8 cellular contexts compared by ENCODE assay signal in the genomic region with DNA sequence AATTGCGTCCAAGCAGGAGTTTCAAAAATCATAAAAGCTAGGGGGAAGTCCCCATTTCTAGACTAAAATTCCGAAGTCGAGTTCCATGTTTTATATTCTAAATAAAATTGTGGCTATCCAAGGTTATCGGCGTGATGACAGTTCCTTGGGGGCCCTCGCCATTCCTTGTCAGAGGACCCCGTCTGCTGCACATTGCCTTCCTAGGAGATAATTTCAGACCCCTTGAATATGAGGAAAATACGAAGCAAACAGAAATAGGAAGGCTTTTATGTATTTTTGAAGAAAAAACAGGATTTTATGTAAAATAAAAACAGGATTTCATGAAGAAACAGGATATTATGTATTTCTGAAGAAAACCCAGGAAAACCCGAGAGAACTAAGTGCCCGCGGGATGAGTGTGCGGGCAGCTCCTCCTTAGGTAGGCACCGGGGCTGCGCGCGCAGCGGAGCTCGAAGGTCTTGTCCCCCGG. TPM values are rescaled to one million over a fixed set of nuclear protein-coding genes. Genes with fewer than 3 reads are reported as not detected.
A peak's percentile ranks its signal among the peaks of the same experiment; 100 is the strongest.
DNase-seq lines count a peak whose midpoint lies in the region; ATAC-seq and TF ChIP-seq lines count a peak whose summit lies in the region.

No MANE protein-coding gene starts in this region.

- H3K27ac Mint-ChIP-seq in nephron = peak overlapping the region; percentile 97 to 100 (median 99)

- H3K27me3 Mint-ChIP-seq in nephron (ENCODE audit: low read depth) = no peaks in the 10 kb centered on the region

- H3K27ac ChIP-seq in C4-2B = peak overlapping the region; percentile 58
- H3K27ac ChIP-seq in ectodermal cell (ENCODE audit: insufficient read depth, low read depth, low read length, poor library complexity, severe bottlenecking) = peak overlapping the region; percentile 60

- peak overlapping the region; percentile 93 to 95 (median 95) for H3K4me3 Mint-ChIP-seq in nephron

- peaks cover 52% of the 10 kb centered on the region for H3K4me1 Mint-ChIP-seq in nephron

- peaks cover 8% of the 10 kb centered on the region for H3K36me3 Mint-ChIP-seq in nephron (ENCODE audit: low read depth)

- H3K9me3 ChIP-seq in ectodermal cell (ENCODE audit: control insufficient read depth, low read length) = no peaks in the 10 kb centered on the region

- no peak for ATAC-seq in esophagus mucosa
- ATAC-seq in HG03175 (IDR thresholded peaks at IDR 0.05; ENCODE audit: unreplicated experiment) = no peak

- 33 to 34% methylated on average over 19 of the region's 19 CpGs for WGBS in ectodermal cell, 2 experiments

- no peaks in the 10 kb centered on the region for H3K9me3 Mint-ChIP-seq in nephron

- TF ChIP-seq CTCF in C4-2B (conservative IDR thresholded peaks at IDR 0.05) (no peak), NB4 (IDR thresholded peaks at IDR 0.05; ENCODE audit: low read depth, low read length) (no peak), nephron (IDR thresholded peaks at IDR 0.05; ENCODE audit: unreplicated experiment in 3 of 3) (no peak)

- no peaks in the 10 kb centered on the region for H3K36me3 ChIP-seq in ectodermal cell (ENCODE audit: control insufficient read depth, insufficient read depth, low read length)

- H3K4me3 ChIP-seq in NB4 (ENCODE audit: low read depth, low read length) (peak overlapping the region; percentile 75), ectodermal cell (ENCODE audit: insufficient read depth, low read depth, low read length) (peak overlapping the region; percentile 68)

- no peak for TF ChIP-seq POLR2A in NB4 (IDR thresholded peaks at IDR 0.05; ENCODE audit: extremely low read depth, insufficient read length)

- DNase-seq in NB4 (ENCODE audit: low read depth) (no peak), NCI-H82 treated with DMSO at 0.1 percent for 48 hours (lab: John Stamatoyannopoulos, UW; ENCODE audit: unreplicated experiment) (no peak), NOMO-1 treated with dmso at 0.1 percent for 144 hours (lab: John Stamatoyannopoulos, UW; ENCODE audit: unreplicated experiment) (no peak)

- H3K27me3 ChIP-seq in ectodermal cell (ENCODE audit: control insufficient read depth, insufficient read depth, low read length, poor library complexity, severe bottlenecking) = peaks cover 8% of the 10 kb centered on the region

- H3K4me1 ChIP-seq in ectodermal cell (ENCODE audit: control insufficient read depth, insufficient read depth, low read length) = peaks cover 17% of the 10 kb centered on the region

RNA-seq across cellular contexts. Expression of a gene that starts 0.5 kb away (rescaled TPM):
- 20.7 TPM for polyA plus RNA-seq in ectodermal cell (2013, experiment 1 of 4)
- polyA plus RNA-seq in ectodermal cell (2013, experiment 2 of 4) = 18.9 TPM
- polyA plus RNA-seq in ectodermal cell (2013, experiment 3 of 4) = 13.0 TPM
- polyA plus RNA-seq in ectodermal cell (2013, experiment 4 of 4) = 16.5 TPM
- total RNA-seq in esophagus mucosa = 10.7 TPM

RNA-seq across cellular contexts. Expression of a gene that starts 1.4 kb away (rescaled TPM):
- 31.5 TPM for polyA plus RNA-seq in ectodermal cell (2013, experiment 1 of 4)
- 26.6 TPM for polyA plus RNA-seq in ectodermal cell (2013, experiment 2 of 4)
- polyA plus RNA-seq in ectodermal cell (2013, experiment 3 of 4) = 24.5 TPM
- polyA plus RNA-seq in ectodermal cell (2013, experiment 4 of 4) = 31.3 TPM
- total RNA-seq in esophagus mucosa = 1.00 TPM

RNA-seq across cellular contexts. Expression of a gene that starts 28.6 kb away (rescaled TPM):
- 5.7 TPM for polyA plus RNA-seq in ectodermal cell (2013, experiment 1 of 4)
- polyA plus RNA-seq in ectodermal cell (2013, experiment 2 of 4) = 5.0 TPM
- 3.8 TPM for polyA plus RNA-seq in ectodermal cell (2013, experiment 3 of 4)
- 4.3 TPM for polyA plus RNA-seq in ectodermal cell (2013, experiment 4 of 4)
- 1.4 TPM for total RNA-seq in esophagus mucosa

RNA-seq across cellular contexts. Expression of a gene that starts 28.8 kb away (rescaled TPM):
- polyA plus RNA-seq in ectodermal cell (2013, experiment 1 of 4) = 102 TPM
- polyA plus RNA-seq in ectodermal cell (2013, experiment 2 of 4) = 104 TPM
- polyA plus RNA-seq in ectodermal cell (2013, experiment 3 of 4) = 81.3 TPM
- polyA plus RNA-seq in ectodermal cell (2013, experiment 4 of 4) = 89.4 TPM
- total RNA-seq in esophagus mucosa = 25.3 TPM
